In the genomic region with DNA sequence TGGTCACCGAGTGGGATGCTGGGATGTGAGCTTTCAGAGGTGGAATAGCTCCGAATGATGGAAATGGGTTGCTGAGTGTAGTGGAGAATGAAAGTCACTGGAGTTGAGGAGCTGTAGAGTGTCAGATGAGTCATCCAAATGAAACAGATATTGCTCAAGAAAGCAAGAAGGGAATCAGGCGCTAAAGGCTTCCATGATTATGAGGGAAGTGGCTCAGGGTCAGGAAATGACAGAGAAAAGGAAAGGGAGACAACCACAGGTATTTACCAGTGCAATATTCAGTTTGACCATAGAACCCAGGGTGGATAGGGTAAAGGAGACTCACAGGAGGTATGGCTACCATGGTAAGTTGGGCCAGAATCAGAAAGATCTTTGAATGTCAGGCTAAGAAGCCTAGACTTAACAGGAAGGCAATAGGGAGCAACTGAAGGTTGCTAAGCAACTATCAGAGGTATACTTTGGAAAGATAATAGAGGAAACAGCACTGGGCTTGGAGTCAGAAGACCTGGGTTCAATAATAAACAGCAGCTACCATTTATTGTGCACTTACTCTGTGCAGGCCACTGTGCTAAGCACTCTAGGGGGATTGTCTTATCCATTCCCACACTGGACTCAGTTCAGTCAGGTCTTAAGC, we compare ENCODE assay signal across 15 cellular contexts. TPM values are rescaled to one million over a fixed set of nuclear protein-coding genes. Genes with fewer than 3 reads are reported as not detected.
DNase-seq lines count a peak whose midpoint lies in the region; ATAC-seq and TF ChIP-seq lines count a peak whose summit lies in the region.
"Had no signal": no experiment of that assay in that cellular context is flagged by ENCODE, and none has a peak within 500 bp of the region (broad histone marks: within the 10 kb centered on the region; RNA-seq: fewer than 3 reads in every experiment).

No MANE protein-coding gene starts in this region.

- peaks cover 0 to under 1% (median 0%) of the 10 kb centered on the region in 9 donors for H3K4me1 ChIP-seq in heart right ventricle
- H3K4me1 ChIP-seq: psoas muscle had no signal

- in situ Hi-C loops in astrocyte of the spinal cord (cut with HindIII; ENCODE audit: low sequenced_read_pairs): no loop called here

- H3K36me3 ChIP-seq in heart right ventricle: peaks cover 0 to 90% (median 6%) of the 10 kb centered on the region in 9 donors

- H3K27me3 Mint-ChIP-seq in CD14-positive monocyte (ENCODE audit: low read depth in 3 of 3): peaks cover 0 to 13% (median 1%) of the 10 kb centered on the region in 3 donors
- H3K27me3 Mint-ChIP-seq: naive B cell had no signal

- WGBS in heart right ventricle, 2 donors: 85 to 92% methylated on average over 3 of the region's 3 CpGs

- intact Hi-C loops in CD14-positive monocyte (cut with micrococcal nuclease): no loop called here
- intact Hi-C loops in heart right ventricle (cut with DNase I): loop anchor here in 1 of 10 donors (5.0 kb wide), 1 partner anchor 271 kb away; no protein-coding TSS in a partner anchor

- ATAC-seq in heart right ventricle: no peak
- ATAC-seq in GM21529 (IDR thresholded peaks at IDR 0.05; ENCODE audit: unreplicated experiment): no peak
- ATAC-seq in GM18907 (IDR thresholded peaks at IDR 0.05; ENCODE audit: unreplicated experiment): no peak

- peaks cover 45 to 62% of the 10 kb centered on the region in 2 donors for H3K36me3 Mint-ChIP-seq in CD14-positive monocyte

- peak overlapping the region in 6 of 7 donors; percentile 21 to 75 (median 60) for H3K27ac Mint-ChIP-seq in CD14-positive monocyte

- H3K4me3 ChIP-seq in astrocyte of the spinal cord (ENCODE audit: low read depth, low read length): no peak overlapping the region
- H3K4me3 ChIP-seq in heart right ventricle: no peak overlapping the region
- H3K4me3 ChIP-seq: psoas muscle, thoracic aorta had no signal

- no peak for DNase-seq in CD14-positive monocyte (ENCODE audit: low spot score)
- DNase-seq in Kasumi-1 (lab: John Stamatoyannopoulos, UW): peak; percentile 41 to 48
- peak; percentile 10 for DNase-seq in astrocyte of the spinal cord (ENCODE audit: low read depth, low spot score)
- DNase-seq in hepatic stellate cell (ENCODE audit: low spot score): peak; percentile 26
- DNase-seq in heart right ventricle: no peak
- no peak for DNase-seq in NK-92 treated with Interleukin-12 subunit alpha and Interleukin-12 subunit beta, amount 100 ng/mL, for 24 hours (lab: John Stamatoyannopoulos, UW)
- DNase-seq: activated naive CD4-positive, alpha-beta T cell; naive B cell; NCI-H1417; psoas muscle; WERI-Rb-1 had no signal

- no peaks in the 10 kb centered on the region for H3K9me3 ChIP-seq in heart right ventricle
- H3K9me3 ChIP-seq: psoas muscle, thoracic aorta had no signal

- H3K27ac ChIP-seq in heart right ventricle: no peak overlapping the region
- H3K27ac ChIP-seq: C4-2B, psoas muscle, thoracic aorta, WERI-Rb-1 had no signal

- peaks cover 12% of the 10 kb centered on the region for H3K4me1 Mint-ChIP-seq in CD14-positive monocyte
- H3K4me1 Mint-ChIP-seq: naive B cell had no signal

- H3K9me3 Mint-ChIP-seq in CD14-positive monocyte: no peaks in the 10 kb centered on the region
- H3K9me3 Mint-ChIP-seq: naive B cell had no signal

- no peak for TF ChIP-seq CTCF in CD14-positive monocyte (IDR thresholded peaks at IDR 0.05)
- no peak for TF ChIP-seq CTCF in astrocyte of the spinal cord (IDR thresholded peaks at IDR 0.05; ENCODE audit: low read depth, low read length)
- TF ChIP-seq CTCF in heart right ventricle (IDR thresholded peaks at IDR 0.05): no peak

- no peak overlapping the region for H3K4me3 Mint-ChIP-seq in CD14-positive monocyte

- H3K27me3 ChIP-seq in heart right ventricle: peaks cover 0 to 19% (median 0%) of the 10 kb centered on the region in 7 donors

RNA-seq across cellular contexts. Expression of gene LAS1L, which starts 11.7 kb away (rescaled TPM):
- polyA plus RNA-seq in CD14-positive monocyte (10 to 100 TPM; 17.1 TPM), heart right ventricle (10 to 100 TPM; 14.7 to 24.4 TPM)
- total RNA-seq in heart right ventricle: 10 to 100 TPM; 10.6 to 15.1 (median 14.0) TPM

Comparison
In these comparisons a context has a peak if more than half of its experiments do, and no peak if none do; other contexts are left out.
1. DNase-seq: peak in Kasumi-1 (2 of 2), astrocyte of the spinal cord (single experiment) and hepatic stellate cell (single experiment); none in CD14-positive monocyte (single experiment), heart right ventricle (0 of 2) and NK-92 treated with Interleukin-12 subunit alpha and Interleukin-12 subunit beta, amount 100 ng/mL, for 24 hours (single experiment).